ENCODE assay signal across 15 cellular contexts in the genomic region with DNA sequence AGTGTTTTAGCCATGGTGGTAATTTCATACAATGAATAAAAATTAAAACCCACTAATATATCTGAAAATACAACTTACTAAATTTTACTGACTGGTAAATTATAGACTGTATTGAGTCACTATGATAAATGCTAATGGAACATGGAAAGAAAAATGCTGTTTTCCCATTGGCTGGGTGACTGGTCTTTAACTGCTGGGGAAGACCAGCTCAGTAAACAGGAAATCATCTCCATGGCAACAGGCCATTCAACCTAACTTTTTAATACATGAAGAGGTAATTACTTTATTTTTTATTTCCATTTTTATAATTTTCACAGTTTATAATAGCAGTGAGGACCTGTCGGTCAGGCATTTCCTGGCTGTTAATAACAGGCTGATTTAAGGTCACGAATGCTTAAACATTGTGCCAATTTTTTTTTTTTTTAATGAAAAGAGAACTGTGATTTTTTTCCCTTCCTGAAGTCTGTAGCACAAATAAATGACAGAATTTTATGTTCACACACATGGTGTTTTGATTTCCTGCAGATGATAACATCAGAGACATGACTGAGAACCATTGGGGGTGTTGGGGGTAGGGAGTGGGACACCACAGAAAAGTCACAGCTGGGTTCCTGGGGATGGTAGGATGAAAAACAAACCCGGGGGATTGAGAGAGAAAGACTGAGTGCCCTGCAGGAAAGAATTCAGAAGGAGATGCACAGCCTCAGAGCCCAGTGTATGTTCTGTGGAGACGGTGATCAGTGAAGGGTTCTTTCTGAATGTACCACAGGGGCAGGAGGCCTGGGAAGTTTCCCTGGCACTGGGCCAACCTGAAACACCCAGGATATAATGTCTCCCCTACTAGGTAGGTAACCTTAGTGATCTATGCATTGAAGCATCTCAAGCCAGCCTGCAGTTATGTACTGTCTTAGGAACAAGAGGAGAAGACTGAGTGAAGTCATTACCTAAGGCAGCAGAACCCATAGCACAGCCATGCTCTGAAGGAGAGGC.
DNase-seq lines count a peak whose midpoint lies in the region; ATAC-seq, FAIRE-seq and TF ChIP-seq lines count a peak whose summit lies in the region.
"Had no signal": no experiment of that assay in that cellular context is flagged by ENCODE, and none has a peak within 500 bp of the region (broad histone marks: within the 10 kb centered on the region; RNA-seq: fewer than 3 reads in every experiment).

No MANE protein-coding gene starts in this region.

- no peak overlapping the region for H3K23ac ChIP-seq in mesenchymal stem cell (ENCODE audit: low read length in 2 of 2)

- H3K4me1 ChIP-seq in CD8-positive, alpha-beta memory T cell (ENCODE audit: insufficient read depth, low read length) = peaks cover 32% of the 10 kb centered on the region
- H3K4me1 ChIP-seq in mesenchymal stem cell (ENCODE audit: control insufficient read depth, insufficient read depth, low read depth, low read length) (no peaks in the 10 kb centered on the region), transverse colon (no peaks in the 10 kb centered on the region)

- no peaks in the 10 kb centered on the region for H3K36me3 ChIP-seq in CD8-positive, alpha-beta memory T cell (ENCODE audit: insufficient read depth, low read length)
- no peaks in the 10 kb centered on the region for H3K36me3 ChIP-seq in mesenchymal stem cell (ENCODE audit: control insufficient read depth in 1 of 2, insufficient read depth in 2 of 2, low read depth in 1 of 2, low read length in 2 of 2)
- H3K36me3 ChIP-seq in transverse colon = no peaks in the 10 kb centered on the region
- H3K36me3 ChIP-seq: MG63 had no signal

- no peaks in the 10 kb centered on the region for H3K27me3 ChIP-seq in CD8-positive, alpha-beta memory T cell (ENCODE audit: insufficient read depth, low read length, poor library complexity, severe bottlenecking)
- H3K27me3 ChIP-seq in mesenchymal stem cell (ENCODE audit: control insufficient read depth in 1 of 2, insufficient read depth in 1 of 2, low read length in 2 of 2) = no peaks in the 10 kb centered on the region
- H3K27me3 ChIP-seq in transverse colon = no peaks in the 10 kb centered on the region
- H3K27me3 ChIP-seq: MG63 had no signal

- no peak overlapping the region for H3K9ac ChIP-seq in mesenchymal stem cell (ENCODE audit: low read length)

- no peaks in the 10 kb centered on the region for H3K9me3 Mint-ChIP-seq in CD8-positive, alpha-beta memory T cell
- H3K9me3 Mint-ChIP-seq in IgD-negative memory B cell = no peaks in the 10 kb centered on the region
- no peaks in the 10 kb centered on the region for H3K9me3 Mint-ChIP-seq in chondrocyte (ENCODE audit: low read depth)

- H3K4me2 ChIP-seq in mesenchymal stem cell (ENCODE audit: low read length, poor library complexity, severe bottlenecking) = no peak overlapping the region

- POLR2A ChIA-PET in CD8-positive, alpha-beta memory T cell (lab: Charles Lee) = no interaction called here

- no peak for TF ChIP-seq POLR2A in transverse colon (IDR thresholded peaks at IDR 0.05)
- TF ChIP-seq POLR2A in GM12892 (IDR thresholded peaks at IDR 0.05; ENCODE audit: low read depth, low read length) = no peak

- CTCF ChIA-PET in CD8-positive, alpha-beta memory T cell (lab: Charles Lee) = interaction anchor here (1.6 to 2.3 kb wide), 3 partner anchors 10 to 730 kb away, joined by 6 to 19 read pairs (median 14); no protein-coding TSS in a partner anchor

- H2BK12ac ChIP-seq in mesenchymal stem cell (ENCODE audit: low read length in 2 of 2) = peak overlapping the region in 1 of 2 experiments; percentile 66

- H3K36me3 Mint-ChIP-seq in CD8-positive, alpha-beta memory T cell = peaks cover 0 to 3% (median 0%) of the 10 kb centered on the region in 3 donors
- H3K36me3 Mint-ChIP-seq in IgD-negative memory B cell (peaks cover 2% of the 10 kb centered on the region), chondrocyte (ENCODE audit: low read depth) (no peaks in the 10 kb centered on the region)
- H3K36me3 Mint-ChIP-seq: brain had no signal

- H3K4me3 ChIP-seq in CD8-positive, alpha-beta memory T cell (ENCODE audit: low read length) = no peak overlapping the region
- H3K4me3 ChIP-seq in mesenchymal stem cell (ENCODE audit: insufficient read depth in 1 of 2, low read depth in 1 of 2, low read length in 2 of 2) (no peak overlapping the region), transverse colon (no peak overlapping the region)
- H3K4me3 ChIP-seq: MG63 had no signal

- no peak overlapping the region for H2AK5ac ChIP-seq in mesenchymal stem cell (ENCODE audit: low read length, severe bottlenecking)

- H3K27ac Mint-ChIP-seq in CD8-positive, alpha-beta memory T cell = peak overlapping the region; percentile 16 to 84 (median 78)
- H3K27ac Mint-ChIP-seq in IgD-negative memory B cell (peak overlapping the region in 2 of 3 donors; percentile 13 to 22), chondrocyte (ENCODE audit: unreplicated experiment) (peak overlapping the region; percentile 85)

- no peaks in the 10 kb centered on the region for H3K79me1 ChIP-seq in mesenchymal stem cell (replicated peaks; ENCODE audit: low read length, poor library complexity, severe bottlenecking)

- H3K4ac ChIP-seq in mesenchymal stem cell (ENCODE audit: low read depth in 1 of 2, low read length in 2 of 2) = no peak overlapping the region

- H3K27me3 Mint-ChIP-seq in CD8-positive, alpha-beta memory T cell = no peaks in the 10 kb centered on the region
- peaks cover 3% of the 10 kb centered on the region for H3K27me3 Mint-ChIP-seq in IgD-negative memory B cell
- H3K27me3 Mint-ChIP-seq in chondrocyte (ENCODE audit: low read depth) = no peaks in the 10 kb centered on the region
- H3K27me3 Mint-ChIP-seq: brain had no signal

- H3K18ac ChIP-seq in mesenchymal stem cell (ENCODE audit: low read depth in 1 of 2, low read length in 2 of 2) = peak overlapping the region in 1 of 2 experiments; percentile 48

- no peak overlapping the region for H2BK5ac ChIP-seq in mesenchymal stem cell (ENCODE audit: low read depth, low read length, poor library complexity, severe bottlenecking)

- H3K4me1 Mint-ChIP-seq in CD8-positive, alpha-beta memory T cell = peaks cover 36 to 50% (median 43%) of the 10 kb centered on the region in 3 donors
- H3K4me1 Mint-ChIP-seq in IgD-negative memory B cell = peaks cover 5 to 24% (median 14%) of the 10 kb centered on the region in 3 donors
- H3K4me1 Mint-ChIP-seq in chondrocyte (ENCODE audit: low read depth) = peaks cover 11% of the 10 kb centered on the region

- no peak overlapping the region for H4K91ac ChIP-seq in mesenchymal stem cell (ENCODE audit: low read length)

- no peak for FAIRE-seq in GM12892 (lab: Jason Lieb, UNC)
- FAIRE-seq: G401.6, RCC 7860 had no signal

- DNase-seq in CD8-positive, alpha-beta memory T cell = peak in 1 of 5 donors; percentile 22
- no peak for DNase-seq in chondrocyte (ENCODE audit: low spot score)
- peak; percentile 80 for DNase-seq in mesenchymal stem cell
- DNase-seq in transverse colon = no peak
- no peak for DNase-seq in NCI-H2081 treated with DMSO at 0.1 percent for 48 hours (lab: John Stamatoyannopoulos, UW)
- DNase-seq in GM12892 (ENCODE audit: insufficient read length) = no peak
- DNase-seq: activated CD4-positive, alpha-beta T cell treated with anti-CD3 and anti-CD28 coated beads for 48 hours; hippocampal formation; MG63; occipital lobe had no signal

- WGBS in mesenchymal stem cell = 85% methylated on average over 2 of the region's 4 CpGs
- WGBS in transverse colon (ENCODE audit: low coverage in 1 of 2), 2 donors = 37 to 48% methylated on average over 3 to 4 of the region's 4 CpGs

- no peak overlapping the region for H3K14ac ChIP-seq in mesenchymal stem cell (ENCODE audit: low read length in 2 of 2)

- intact Hi-C loops in transverse colon (cut with DNase I; ENCODE audit: low total_unique reads) = no loop called here

- ATAC-seq in GM21786 (IDR thresholded peaks at IDR 0.05; ENCODE audit: unreplicated experiment) = no peak

- TF ChIP-seq EP300 in transverse colon (IDR thresholded peaks at IDR 0.05; ENCODE audit: low read depth) = no peak

- no peak overlapping the region for H2BK15ac ChIP-seq in mesenchymal stem cell (ENCODE audit: low read depth, poor library complexity, severe bottlenecking)

- H2BK120ac ChIP-seq in mesenchymal stem cell (ENCODE audit: low read depth, low read length) = no peak overlapping the region

- in situ Hi-C loops in transverse colon (cut with MboI; ENCODE audit: low pct_ligation_motif_present in 1 of 4, low pct_unique_long_range_greater_than_20kb in 1 of 4, low sequenced_read_pairs in 3 of 4) = no loop called here

- H3K9me3 ChIP-seq in CD8-positive, alpha-beta memory T cell (ENCODE audit: low read length) = no peaks in the 10 kb centered on the region
- H3K9me3 ChIP-seq in mesenchymal stem cell (ENCODE audit: control insufficient read depth, low read length) = no peaks in the 10 kb centered on the region
- no peaks in the 10 kb centered on the region for H3K9me3 ChIP-seq in transverse colon
- H3K9me3 ChIP-seq: MG63 had no signal

- no peak overlapping the region for H2AFZ ChIP-seq in mesenchymal stem cell (ENCODE audit: low read depth, low read length)

- H3K27ac ChIP-seq in CD8-positive, alpha-beta memory T cell (ENCODE audit: low read depth, low read length) = no peak overlapping the region
- H3K27ac ChIP-seq in mesenchymal stem cell (ENCODE audit: low read length, poor library complexity, severe bottlenecking) (no peak overlapping the region), transverse colon (no peak overlapping the region)

- H4K8ac ChIP-seq in mesenchymal stem cell (ENCODE audit: low read length) = no peak overlapping the region

- TF ChIP-seq CTCF in chondrocyte (IDR thresholded peaks at IDR 0.05) (no peak), transverse colon (IDR thresholded peaks at IDR 0.05) (no peak)

- H3K4me3 Mint-ChIP-seq in CD8-positive, alpha-beta memory T cell = peak overlapping the region in 5 of 7 donors; percentile 30 to 62 (median 50)
- H3K4me3 Mint-ChIP-seq in IgD-negative memory B cell = peak overlapping the region in 1 of 4 donors; percentile 52
- H3K4me3 Mint-ChIP-seq in chondrocyte (ENCODE audit: unreplicated experiment) = no peak overlapping the region
- H3K4me3 Mint-ChIP-seq: brain had no signal

Comparison
In these comparisons a context has a peak if more than half of its experiments do, and no peak if none do; other contexts are left out.
1. H3K27ac Mint-ChIP-seq: peak in every context shown above with its lines; median percentile 85 in chondrocyte; 78 in CD8-positive, alpha-beta memory T cell; 18 in IgD-negative memory B cell.